8 cellular contexts compared by ENCODE assay signal in the genomic region with DNA sequence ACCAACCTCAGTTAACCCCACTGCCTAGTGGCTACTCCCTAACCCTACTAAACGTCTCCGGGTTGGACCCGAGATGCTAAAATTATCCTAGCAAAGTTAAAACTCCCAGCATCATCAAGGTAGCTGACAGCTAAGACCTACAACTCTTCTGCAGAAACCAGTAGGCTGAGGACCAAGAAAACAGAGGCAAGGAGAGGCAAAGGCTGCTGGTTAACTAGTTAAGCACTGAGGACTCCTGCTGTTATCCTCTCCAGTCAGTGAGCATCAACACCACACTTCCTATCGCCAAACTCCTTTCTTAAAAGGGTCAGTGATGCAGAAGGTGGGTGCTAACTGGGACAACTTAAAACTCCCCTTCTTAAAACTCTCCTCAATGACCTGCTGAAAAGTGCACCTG. TPM values are rescaled to one million over a fixed set of nuclear protein-coding genes. Genes with fewer than 3 reads are reported as not detected.
A peak's percentile ranks its signal among the peaks of the same experiment; 100 is the strongest.
DNase-seq lines count a peak whose midpoint lies in the region; ATAC-seq, FAIRE-seq and TF ChIP-seq lines count a peak whose summit lies in the region.

No MANE protein-coding gene starts in this region.

- DNase-seq in GM12891 (ENCODE audit: insufficient read length, low spot score) (no peak), PC-9 (peak in 1 of 2 experiments; percentile 32), epithelial cell of esophagus (ENCODE audit: low read depth) (peak; percentile 14), sigmoid colon (no peak), epidermal melanocyte (ENCODE audit: insufficient read length, low spot score) (no peak), HepG2 (ENCODE audit: low spot score) (no peak)

- in situ Hi-C loops in HepG2 (cut with HindIII; ENCODE audit: extremely low pct_ligation_motif_present, low pct_unique_long_range_greater_than_20kb), result no loop called here

- TF ChIP-seq EP300 in sigmoid colon (IDR thresholded peaks at IDR 0.05) (no peak), HepG2 (IDR thresholded peaks at IDR 0.05; ENCODE audit: low read depth in 2 of 2, low read length in 2 of 2) (no peak), HepG2 (CRISPR knock-in tag; IDR thresholded peaks at IDR 0.05; ENCODE audit: borderline replicate concordance) (no peak)

- ATAC-seq in GM21390 (IDR thresholded peaks at IDR 0.05; ENCODE audit: unreplicated experiment), result no peak
- ATAC-seq in HepG2, result no peak
- no peak for ATAC-seq in activated CD4-positive, CD25-positive, alpha-beta regulatory T cell treated with anti-CD3 and anti-CD28 coated beads, Interleukin-2, amount 50 U/mL, for 24 hours

- POLR2A ChIA-PET in PC-9 (lab: Charles Lee; ENCODE audit: unreplicated experiment), result no interaction called here
- POLR2A ChIA-PET in HepG2 (lab: Yijun Ruan, JAX), result no interaction called here

- no peaks in the 10 kb centered on the region for H4K20me1 ChIP-seq in PC-9 (ENCODE audit: insufficient read depth)
- H4K20me1 ChIP-seq in HepG2 (ENCODE audit: insufficient read depth, low read length), result no peaks in the 10 kb centered on the region

- intact Hi-C loops in PC-9 (cut with micrococcal nuclease; ENCODE audit: unreplicated experiment) (loop anchor here (2.0 to 5.0 kb wide), 2 partner anchors 82 to 155 kb away; no protein-coding TSS in a partner anchor), sigmoid colon (cut with DNase I) (loop anchor here (5.0 kb wide), 4 partner anchors 82 to 233 kb away; a partner anchor contains a TSS), HepG2 (cut with micrococcal nuclease; ENCODE audit: unreplicated experiment) (no loop called here)

- peak; percentile 31 for FAIRE-seq in GM12891 (lab: Jason Lieb, UNC)
- no peak for FAIRE-seq in HepG2 (lab: Jason Lieb, UNC)

- CTCF ChIA-PET in PC-9 (lab: Charles Lee) (no interaction called here), HepG2 (lab: Yijun Ruan, JAX; ENCODE audit: low intra/inter-chr PET ratio, low total read pairs) (no interaction called here)

- H3K27ac ChIP-seq in PC-9 (no peak overlapping the region), sigmoid colon (peak overlapping the region; percentile 93 to 97 (median 95)), HepG2 (ENCODE audit: extremely low read length, insufficient read depth, low read length) (no peak overlapping the region)

- H3K4me1 ChIP-seq in PC-9 (replicated peaks; ENCODE audit: insufficient read depth) (peaks cover 19% of the 10 kb centered on the region), sigmoid colon (peaks cover 0 to 43% (median 22%) of the 10 kb centered on the region in 4 donors), HepG2 (ENCODE audit: insufficient read depth, low read length) (peaks cover 11% of the 10 kb centered on the region)

- H3K9me3 ChIP-seq in PC-9 (ENCODE audit: insufficient read depth, low read depth), result no peaks in the 10 kb centered on the region
- no peaks in the 10 kb centered on the region for H3K9me3 ChIP-seq in sigmoid colon
- no peaks in the 10 kb centered on the region for H3K9me3 ChIP-seq in HepG2 (ENCODE audit: low read length)

- 50 to 56% methylated on average over 4 of the region's 4 CpGs for WGBS in sigmoid colon, 2 donors
- 27% methylated on average over 4 of the region's 4 CpGs for WGBS in HepG2 (ENCODE audit: low lambda C conversion rate)

- H3K36me3 ChIP-seq in PC-9 (ENCODE audit: low read depth) (no peaks in the 10 kb centered on the region), sigmoid colon (no peaks in the 10 kb centered on the region), HepG2 (replicated peaks in 1 of 2; ENCODE audit: control insufficient read depth in 1 of 2, insufficient read depth in 2 of 2, low read length in 2 of 2) (no peaks in the 10 kb centered on the region)

- no peaks in the 10 kb centered on the region for H3K9me2 ChIP-seq in PC-9 (ENCODE audit: insufficient read depth)

- BruUV-seq in PC-9 (replicated peaks; lab: Mats Ljungman, UMichigan) (no TSS peak), HepG2 (replicated peaks; lab: Mats Ljungman, UMichigan) (no TSS peak)

- H2AFZ ChIP-seq in PC-9 (peak overlapping the region; percentile 60; the same call in 1 of the 2 replicates), HepG2 (ENCODE audit: low read length) (no peak overlapping the region)

- H3K79me2 ChIP-seq in PC-9 (ENCODE audit: low read depth), result peaks cover 62% of the 10 kb centered on the region
- no peaks in the 10 kb centered on the region for H3K79me2 ChIP-seq in HepG2 (ENCODE audit: insufficient read depth, low read length)

- H3K4me2 ChIP-seq in PC-9 (peak overlapping the region; percentile 99), HepG2 (ENCODE audit: low read depth, low read length) (no peak overlapping the region)

- H3K4me3 ChIP-seq in PC-9 (peak overlapping the region; percentile 77; the same call in 1 of the 2 replicates), epithelial cell of esophagus (ENCODE audit: low read length) (peak overlapping the region; percentile 87), sigmoid colon (peak overlapping the region; percentile 66 to 93 (median 80)), HepG2 (replicated peaks in 1 of 3; ENCODE audit: insufficient read depth in 1 of 3, low read depth in 2 of 3, low read length in 3 of 3) (no peak overlapping the region)

- H3F3A ChIP-seq in PC-9 (ENCODE audit: insufficient read depth, low read depth), result no peaks in the 10 kb centered on the region; the same call in 1 of the 2 replicates

- TF ChIP-seq CTCF in PC-9 (conservative IDR thresholded peaks at IDR 0.05), result no peak
- TF ChIP-seq CTCF in epithelial cell of esophagus (IDR thresholded peaks at IDR 0.05; ENCODE audit: insufficient read depth, low read depth, low read length, missing control alignments), result no peak
- TF ChIP-seq CTCF in sigmoid colon (IDR thresholded peaks at IDR 0.05), result no peak
- no peak for TF ChIP-seq CTCF in HepG2 (CRISPR knock-in tag; IDR thresholded peaks at IDR 0.05)

- TF ChIP-seq POLR2A in GM12891 (IDR thresholded peaks at IDR 0.05; ENCODE audit: low read depth, low read length) (no peak), sigmoid colon (IDR thresholded peaks at IDR 0.05) (no peak), HepG2 (IDR thresholded peaks at IDR 0.05; ENCODE audit: insufficient read depth in 1 of 2, low read depth in 2 of 2, low read length in 2 of 2) (no peak)

- no peak for TF ChIP-seq RAD21 in HepG2 (CRISPR knock-in tag; IDR thresholded peaks at IDR 0.05)

- no peaks in the 10 kb centered on the region for H3K27me3 ChIP-seq in PC-9 (ENCODE audit: insufficient read depth, low read depth)
- no peaks in the 10 kb centered on the region for H3K27me3 ChIP-seq in sigmoid colon
- peaks cover 13 to 86% of the 10 kb centered on the region in 2 experiments; a peak in 4 of 5 replicates for H3K27me3 ChIP-seq in HepG2 (ENCODE audit: control insufficient read depth in 1 of 2, insufficient read depth in 2 of 2, low read length in 2 of 2)

- H3K9ac ChIP-seq in HepG2 (ENCODE audit: insufficient read depth, low read depth, low read length), result no peak overlapping the region

TF ChIP-seq in GM12891, 5 proteins besides CTCF, POLR2A, EP300 and RAD21:
- TF ChIP-seq SPI1 (IDR thresholded peaks at IDR 0.05; ENCODE audit: low read depth, low read length) (no peak), POU2F2 (IDR thresholded peaks at IDR 0.05; ENCODE audit: low read depth, low read length) (no peak), POLR2AphosphoS5 (IDR thresholded peaks at IDR 0.05; ENCODE audit: low read depth, low read length) (no peak), TAF1 (IDR thresholded peaks at IDR 0.05; ENCODE audit: low read depth, low read length) (no peak), PAX5 (IDR thresholded peaks at IDR 0.05; ENCODE audit: insufficient read depth, low read length, severe bottlenecking) (no peak)

TF ChIP-seq in HepG2, 621 proteins besides CTCF, POLR2A, EP300 and RAD21:
- no peak for TF ChIP-seq ZNF883 (CRISPR knock-in tag; IDR thresholded peaks at IDR 0.05; ENCODE audit: not compliant biosample characterization)

RNA-seq across cellular contexts. Expression of a gene that starts 1.8 kb away (rescaled TPM):
- 3.5 TPM for polyA plus RNA-seq in GM12891 (2012; ENCODE audit: low read depth, missing spikeins)
- total RNA-seq in PC-9 (2021) (12.3 and 14.5 TPM in 2 replicates), sigmoid colon (10 to 100 TPM in 1 of 4 donors, 1 to 10 TPM in 3; 4.6 to 10.5 (median 5.9) TPM), HepG2 (2016; rRNA removed; fragmentation: Illumina TruSeq; extraction: Trizol) (0.02 TPM in 1 of 2 replicates, not detected in the other)
- polyA plus RNA-seq in sigmoid colon (1 to 10 TPM in 2 of 3 donors, under 1 TPM in 1; 0.46 to 4.0 (median 1.2) TPM), HepG2 (2011; rRNA removed) (0.03 TPM in 1 of 2 replicates, not detected in the other)
- total RNA-seq in HepG2 (2016; cell fraction: cytosol; rRNA removed; fragmentation: Illumina TruSeq; extraction: Trizol; ENCODE audit: low read depth), result 0.09 TPM in 1 of 2 replicates, not detected in the other
- total RNA-seq in HepG2 (2016; cell fraction: insoluble cytoplasmic fraction; rRNA removed; fragmentation: Illumina TruSeq; extraction: Trizol), result not detected in 2 replicates
- 0.03 TPM in 1 of 2 replicates, not detected in the other for total RNA-seq in HepG2 (2016; cell fraction: membrane; rRNA removed; fragmentation: Illumina TruSeq; extraction: Trizol)
- 0.09 TPM in 1 of 2 replicates, not detected in the other for total RNA-seq in HepG2 (2016; cell fraction: nucleus; rRNA removed; fragmentation: Illumina TruSeq; extraction: Trizol)
- polyA plus RNA-seq in HepG2 (2011; cell fraction: cytosol; rRNA removed), result 0.01 TPM in 1 of 2 replicates, not detected in the other
- polyA plus RNA-seq in HepG2 (2011; cell fraction: nucleus; rRNA removed), result 0.06 and 0.07 TPM in 2 replicates
- polyA plus RNA-seq in HepG2 (2012), result 0.05 and 0.07 TPM in 2 replicates
- polyA plus RNA-seq in HepG2 (2016; cell fraction: cytosol; fragmentation: Illumina TruSeq; extraction: Trizol; ENCODE audit: low read depth), result not detected in 2 replicates
- 0.08 TPM in 1 of 2 replicates, not detected in the other for polyA plus RNA-seq in HepG2 (2016; cell fraction: insoluble cytoplasmic fraction; fragmentation: Illumina TruSeq; extraction: Trizol; ENCODE audit: low read depth)
- not detected in 2 replicates for polyA plus RNA-seq in HepG2 (2016; cell fraction: membrane; fragmentation: Illumina TruSeq; extraction: Trizol; ENCODE audit: low read depth)
- polyA plus RNA-seq in HepG2 (2016; cell fraction: nucleus; fragmentation: Illumina TruSeq; extraction: Trizol; ENCODE audit: insufficient read depth, low read depth), result 0.08 TPM in 1 of 2 replicates, not detected in the other
- 0.16 and 3.9 TPM in 2 replicates for polyA minus RNA-seq in HepG2 (2011; rRNA and poly(A)+ RNA removed; ENCODE audit: low replicate concordance)
- polyA minus RNA-seq in HepG2 (2011; cell fraction: cytosol; rRNA and poly(A)+ RNA removed), result not detected in 2 replicates
- 0.12 and 0.13 TPM in 2 replicates for polyA minus RNA-seq in HepG2 (2011; cell fraction: nucleus; rRNA and poly(A)+ RNA removed)

Comparison
In these comparisons a context has a peak if more than half of its experiments do, and no peak if none do; other contexts are left out.
1. H3K27ac ChIP-seq: peak in sigmoid colon (4 of 4); none in PC-9 (single experiment) and HepG2 (single experiment).
2. H3K4me3 ChIP-seq: peak in PC-9 (single experiment), epithelial cell of esophagus (single experiment) and sigmoid colon (4 of 4); none in HepG2 (0 of 3).